In the genomic region with DNA sequence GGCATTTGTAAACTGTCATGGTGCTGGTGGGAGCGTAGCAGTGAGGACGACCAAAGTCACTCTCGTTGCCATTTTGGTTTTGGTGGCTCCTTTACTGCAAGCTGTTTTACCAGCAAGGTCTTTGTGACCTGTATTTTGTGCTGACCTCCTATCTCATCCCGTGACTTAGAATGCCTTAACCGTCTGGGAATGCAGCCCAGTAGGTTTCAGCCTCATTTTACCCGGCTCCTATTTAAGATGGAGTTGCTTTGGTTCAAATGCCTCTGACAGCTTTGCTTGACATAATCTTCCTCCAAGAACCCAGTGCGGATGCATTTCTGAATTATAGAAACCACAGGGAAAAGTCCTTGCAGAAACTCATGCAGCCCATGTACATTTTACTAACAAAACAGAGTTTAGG, we compare ENCODE assay signal across 20 cellular contexts.
"Had no signal": no experiment of that assay in that cellular context is flagged by ENCODE, and none has a peak within 500 bp of the region (broad histone marks: within the 10 kb centered on the region; RNA-seq: fewer than 3 reads in every experiment).

No MANE protein-coding gene starts in this region.

- H3K27ac Mint-ChIP-seq: activated B cell treated with CpG ODN at 0.5 μM for 24 hours; activated CD8-positive, alpha-beta T cell treated with anti-CD3 and anti-CD28 coated beads, Interleukin-2, amount 10 ng/mL, durations not matched to agents 7 days and 5 days; activated naive CD8-positive, alpha-beta T cell; activated T-cell treated with anti-CD3 and anti-CD28 coated beads, Interleukin-2, amount 50 U/mL, for 72 hours; dendritic cell treated with granulocyte-macrophage colony-stimulating factor and Interleukin-4, amounts not matched to agents 40 ng/mL and 50 ng/mL, for 4 days; effector memory CD8-positive, alpha-beta T cell; natural killer cell treated with Interleukin-12 subunit alpha and Interleukin-12 subunit beta and Interleukin-15 and Interleukin-18, amount 100 ng/mL, for 72 hours; stimulated activated naive B cell treated with anti-CD40 and anti-IgM and Interleukin-4, amounts not matched to agents 10 μg/mL and 1 μg/mL and 100 μg/mL, for 72 hours had no signal

- H3K27ac ChIP-seq: tibial nerve had no signal

- ATAC-seq: activated CD8-positive, alpha-beta T cell treated with anti-CD3 and anti-CD28 coated beads, Interleukin-2, amount 10 ng/mL, durations not matched to agents 7 days and 5 days; activated T-cell treated with anti-CD3 and anti-CD28 coated beads, Interleukin-2, amount 50 U/mL, for 72 hours; effector memory CD8-positive, alpha-beta T cell; natural killer cell treated with Interleukin-12 subunit alpha and Interleukin-12 subunit beta and Interleukin-15 and Interleukin-18, amount 100 ng/mL, for 72 hours; stimulated activated naive B cell treated with anti-CD40 and anti-IgM and Interleukin-4, amounts not matched to agents 10 μg/mL and 1 μg/mL and 100 μg/mL, for 72 hours had no signal

- H3K36me3 ChIP-seq: tibial nerve had no signal

- H3K27me3 Mint-ChIP-seq: activated naive CD8-positive, alpha-beta T cell had no signal

- H3K4me3 Mint-ChIP-seq: activated B cell treated with CpG ODN at 0.5 μM for 24 hours; activated CD8-positive, alpha-beta T cell treated with anti-CD3 and anti-CD28 coated beads, Interleukin-2, amount 10 ng/mL, durations not matched to agents 7 days and 5 days; activated naive CD8-positive, alpha-beta T cell; activated T-cell treated with anti-CD3 and anti-CD28 coated beads, Interleukin-2, amount 50 U/mL, for 72 hours; dendritic cell treated with granulocyte-macrophage colony-stimulating factor and Interleukin-4, amounts not matched to agents 40 ng/mL and 50 ng/mL, for 4 days; effector memory CD8-positive, alpha-beta T cell; natural killer cell treated with Interleukin-12 subunit alpha and Interleukin-12 subunit beta and Interleukin-15 and Interleukin-18, amount 100 ng/mL, for 72 hours; stimulated activated naive B cell treated with anti-CD40 and anti-IgM and Interleukin-4, amounts not matched to agents 10 μg/mL and 1 μg/mL and 100 μg/mL, for 72 hours had no signal

- H3K9me3 Mint-ChIP-seq: activated T-cell treated with anti-CD3 and anti-CD28 coated beads, Interleukin-2, amount 50 U/mL, for 72 hours; dendritic cell treated with granulocyte-macrophage colony-stimulating factor and Interleukin-4, amounts not matched to agents 40 ng/mL and 50 ng/mL, for 4 days; effector memory CD8-positive, alpha-beta T cell; natural killer cell treated with Interleukin-12 subunit alpha and Interleukin-12 subunit beta and Interleukin-15 and Interleukin-18, amount 100 ng/mL, for 72 hours; stimulated activated naive B cell treated with anti-CD40 and anti-IgM and Interleukin-4, amounts not matched to agents 10 μg/mL and 1 μg/mL and 100 μg/mL, for 72 hours had no signal

- DNase-seq: activated B cell treated with CpG ODN at 0.5 μM for 24 hours; activated CD4-positive, alpha-beta T cell treated with anti-CD3 and anti-CD28 coated beads for 48 hours; activated CD8-positive, alpha-beta memory T cell treated with anti-CD3 and anti-CD28 coated beads, Interleukin-2, amount 50 U/mL, for 4 hours; activated CD8-positive, alpha-beta T cell treated with anti-CD3 and anti-CD28 coated beads, Interleukin-2, amount 10 ng/mL, durations not matched to agents 7 days and 5 days; activated gamma-delta T cell; activated T-cell treated with anti-CD3 and anti-CD28 coated beads, Interleukin-2, amount 50 U/mL, for 72 hours; cerebellar nuclear complex; effector memory CD8-positive, alpha-beta T cell; foreskin fibroblast; hypothalamus; mesenchymal stem cell; posterior cingulate gyrus; retina; stimulated activated CD4-positive, alpha-beta T cell treated with anti-CD3 and anti-CD28 coated beads, Interleukin-4, amount 100 ng/mL, for 1 hour; stimulated activated naive B cell treated with anti-CD40 and anti-IgM and Interleukin-4, amounts not matched to agents 10 μg/mL and 1 μg/mL and 100 μg/mL, for 72 hours; T-helper 2 cell had no signal

- H3K9me3 ChIP-seq: tibial nerve had no signal
